In the genomic region with DNA sequence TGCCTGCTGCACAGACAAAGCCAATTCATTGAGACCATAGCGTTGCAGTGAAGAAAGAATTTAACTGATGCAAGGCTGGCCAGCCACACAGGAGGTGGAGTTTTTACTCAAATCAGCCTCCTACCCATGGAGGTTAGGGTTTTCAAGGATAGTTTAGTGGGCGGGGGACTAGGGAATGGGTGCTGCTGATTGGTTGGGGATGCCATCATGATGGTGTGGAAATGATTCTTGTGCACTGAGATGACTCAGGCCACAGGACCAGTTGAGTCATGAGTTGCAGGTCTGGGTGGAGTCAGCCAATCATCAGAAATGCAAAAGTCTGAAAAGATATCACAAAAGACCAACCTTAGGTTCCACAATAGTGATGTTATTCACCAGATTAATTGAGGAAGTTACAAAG, we compare ENCODE assay signal across 17 cellular contexts.
DNase-seq lines count a peak whose midpoint lies in the region; ATAC-seq and TF ChIP-seq lines count a peak whose summit lies in the region.
"Had no signal": no experiment of that assay in that cellular context is flagged by ENCODE, and none has a peak within 500 bp of the region (broad histone marks: within the 10 kb centered on the region; RNA-seq: fewer than 3 reads in every experiment).

No MANE protein-coding gene starts in this region.

- WGBS in GM23248 (ENCODE audit: low coverage in 1 of 2, low lambda C conversion rate in 2 of 2, missing lambda C conversion rate in 2 of 2), 2 experiments: 58 to 64% methylated on average over 2 of the region's 2 CpGs

- no peak overlapping the region for H3K4me3 ChIP-seq in GM23248
- H3K4me3 ChIP-seq: tibial nerve had no signal

- peaks cover 24 to 61% of the 10 kb centered on the region in 2 donors for H3K36me3 Mint-ChIP-seq in activated naive CD4-positive, alpha-beta T cell treated with anti-CD3 and anti-CD28 coated beads, Interleukin-2, amount 50 U/mL, for 72 hours

- in situ Hi-C loops in GM23248 (cut with MboI): no loop called here

- peak; percentile 94 to 97 for ATAC-seq in activated naive CD4-positive, alpha-beta T cell treated with anti-CD3 and anti-CD28 coated beads, Interleukin-2, amount 50 U/mL, for 72 hours
- ATAC-seq in GM19395 (IDR thresholded peaks at IDR 0.05; ENCODE audit: unreplicated experiment): no peak
- ATAC-seq: HepG2 had no signal

- H3K27ac ChIP-seq in GM23248: no peak overlapping the region
- H3K27ac ChIP-seq: tibial nerve had no signal

- no peaks in the 10 kb centered on the region for H3K36me3 ChIP-seq in GM23248 (ENCODE audit: low read depth)
- H3K36me3 ChIP-seq: tibial nerve had no signal

- H2AFZ ChIP-seq in GM23248: no peak overlapping the region

- H3K9me3 ChIP-seq in GM23248 (ENCODE audit: low read depth): no peaks in the 10 kb centered on the region

- H3K27me3 ChIP-seq in GM23248 (replicated peaks; ENCODE audit: insufficient read depth): no peaks in the 10 kb centered on the region
- H3K27me3 ChIP-seq: tibial nerve had no signal

- H4K20me1 ChIP-seq in GM23248 (ENCODE audit: insufficient read depth): no peaks in the 10 kb centered on the region

- H3K9me3 Mint-ChIP-seq in activated naive CD4-positive, alpha-beta T cell treated with anti-CD3 and anti-CD28 coated beads, Interleukin-2, amount 50 U/mL, for 72 hours: peaks cover 21 to 39% of the 10 kb centered on the region in 2 donors

- H3K9ac ChIP-seq in GM23248: no peak overlapping the region

- TF ChIP-seq CTCF in GM10266 (IDR thresholded peaks at IDR 0.05; ENCODE audit: control insufficient read depth, insufficient read depth, low read depth, missing control alignments): no peak

- H3K4me2 ChIP-seq in GM23248 (ENCODE audit: unreplicated experiment): no peak overlapping the region

- H3K9me2 ChIP-seq in GM23248 (ENCODE audit: insufficient read depth): no peaks in the 10 kb centered on the region

- H3K79me2 ChIP-seq in GM23248 (ENCODE audit: insufficient read depth): no peaks in the 10 kb centered on the region

- no peaks in the 10 kb centered on the region for H3F3A ChIP-seq in GM23248 (ENCODE audit: insufficient read depth)

- H3K4me1 ChIP-seq in GM23248 (ENCODE audit: insufficient read depth): no peaks in the 10 kb centered on the region
- H3K4me1 ChIP-seq: tibial nerve had no signal

- DNase-seq in GM23248: peak; percentile 12
- DNase-seq in RKO (ENCODE audit: low spot score): peak; percentile 14
- DNase-seq in activated naive CD4-positive, alpha-beta T cell treated with anti-CD3 and anti-CD28 coated beads, Interleukin-2, amount 50 U/mL, for 72 hours (ENCODE audit: low spot score in 2 of 2): peak; percentile 53 to 69
- DNase-seq in stimulated activated CD4-positive, alpha-beta T cell treated with anti-CD3 and anti-CD28 coated beads, Interleukin-2, amount 100 ng/mL, for 24 hours: peak; percentile 47 to 58
- DNase-seq in DMS153 treated with DMSO at 0.1 percent for 48 hours (lab: John Stamatoyannopoulos, UW; ENCODE audit: unreplicated experiment): no peak
- no peak for DNase-seq in NCI-H82 (lab: John Stamatoyannopoulos, UW)
- DNase-seq in GM10266 (ENCODE audit: extremely low spot score): no peak
- DNase-seq: aorta, GOT3, MM.1S, NCI-H1694 treated with DMSO at 0.1 percent for 48 hours, NCI-H345 had no signal

- H3K27ac Mint-ChIP-seq in activated naive CD4-positive, alpha-beta T cell treated with anti-CD3 and anti-CD28 coated beads, Interleukin-2, amount 50 U/mL, for 72 hours: peak overlapping the region; percentile 11 to 33
- H3K27ac Mint-ChIP-seq: B cell, mesothelial cell of epicardium had no signal

Comparison
In these comparisons a context has a peak if more than half of its experiments do, and no peak if none do; other contexts are left out.
1. DNase-seq: peak in GM23248 (single experiment), RKO (single experiment), activated naive CD4-positive, alpha-beta T cell treated with anti-CD3 and anti-CD28 coated beads, Interleukin-2, amount 50 U/mL, for 72 hours (2 of 2) and stimulated activated CD4-positive, alpha-beta T cell treated with anti-CD3 and anti-CD28 coated beads, Interleukin-2, amount 100 ng/mL, for 24 hours (2 of 2); none in DMS153 treated with DMSO at 0.1 percent for 48 hours (single experiment), NCI-H82 (single experiment) and GM10266 (single experiment).